In genomic region chr2:182827182-182827879, GRCh38 we compare ENCODE assay signal across 25 cellular contexts. TPM values are rescaled to one million over a fixed set of nuclear protein-coding genes. Genes with fewer than 3 reads are reported as not detected.
DNase-seq lines count a peak whose midpoint lies in the region; ATAC-seq and TF ChIP-seq lines count a peak whose summit lies in the region.
"Had no signal": no experiment of that assay in that cellular context is flagged by ENCODE, and none has a peak within 500 bp of the region (broad histone marks: within the 10 kb centered on the region; RNA-seq: fewer than 3 reads in every experiment).

No MANE protein-coding gene starts in this region.

- no peak overlapping the region for H3K56ac ChIP-seq in IMR-90 (ENCODE audit: extremely low read depth, insufficient read depth, low read length)

- BruUV-seq in IMR-90 (replicated peaks; lab: Mats Ljungman, UMichigan) = no TSS peak

- H3K36me3 ChIP-seq in IMR-90 (ENCODE audit: control insufficient read depth, insufficient read depth, low read length) = no peaks in the 10 kb centered on the region
- no peaks in the 10 kb centered on the region for H3K36me3 ChIP-seq in mesenchymal stem cell (ENCODE audit: control insufficient read depth in 1 of 2, insufficient read depth in 2 of 2, low read depth in 1 of 2, low read length in 2 of 2)
- no peaks in the 10 kb centered on the region for H3K36me3 ChIP-seq in upper lobe of right lung

- DNase-seq in IMR-90 (peak; percentile 31), brain pericyte (ENCODE audit: low read depth, low spot score) (peak; percentile 32), mesenchymal stem cell (peak; percentile 50), smooth muscle cell of the brain vasculature (ENCODE audit: low read depth, low spot score) (peak; percentile 56), upper lobe of right lung (no peak), Kasumi-1 (lab: John Stamatoyannopoulos, UW) (no peak)
- DNase-seq in activated CD4-positive, alpha-beta T cell treated with anti-CD3 and anti-CD28 coated beads, Interleukin-2, amount 50 U/mL, for 48 hours = no peak
- DNase-seq: activated CD8-positive, alpha-beta memory T cell treated with anti-CD3 and anti-CD28 coated beads, Interleukin-2, amount 50 U/mL, for 48 hours; activated CD8-positive, alpha-beta T cell treated with anti-CD3 and anti-CD28 coated beads for 36 hours; activated naive CD4-positive, alpha-beta T cell treated with Interleukin-2 at 50 U/mL for 16 hours; CD8-positive, alpha-beta memory T cell; head of caudate nucleus; kidney; left ventricle myocardium superior; NCI-H1048; NCI-H1694; NCI-H446; NCI-H774; nucleus accumbens; SHP77 treated with DMSO at 0.1 percent for 48 hours; substantia nigra had no signal

- no peak overlapping the region for H2AK5ac ChIP-seq in IMR-90 (ENCODE audit: low read depth, low read length)
- H2AK5ac ChIP-seq in mesenchymal stem cell (ENCODE audit: low read length, severe bottlenecking) = no peak overlapping the region

- no peak overlapping the region for H2BK12ac ChIP-seq in mesenchymal stem cell (ENCODE audit: low read length in 2 of 2)

- no peaks in the 10 kb centered on the region for H3K9me1 ChIP-seq in IMR-90 (ENCODE audit: insufficient read depth, low read length)

- no peak overlapping the region; the same call in 1 of the 2 replicates for H3K27ac ChIP-seq in IMR-90 (ENCODE audit: insufficient read depth, low read length)
- H3K27ac ChIP-seq in mesenchymal stem cell (ENCODE audit: low read length, poor library complexity, severe bottlenecking) = no peak overlapping the region
- no peak overlapping the region for H3K27ac ChIP-seq in upper lobe of right lung
- H3K27ac ChIP-seq: A549 had no signal

- H3K79me1 ChIP-seq in IMR-90 (ENCODE audit: low read depth in 1 of 2, low read length in 2 of 2) (no peaks in the 10 kb centered on the region), mesenchymal stem cell (replicated peaks; ENCODE audit: low read length, poor library complexity, severe bottlenecking) (no peaks in the 10 kb centered on the region)

- H3K4me2 ChIP-seq in IMR-90 (ENCODE audit: low read depth, low read length) (no peak overlapping the region), mesenchymal stem cell (ENCODE audit: low read length, poor library complexity, severe bottlenecking) (no peak overlapping the region)
- H3K4me2 ChIP-seq: A549 had no signal

- no peaks in the 10 kb centered on the region for H3K27me3 ChIP-seq in IMR-90 (ENCODE audit: control insufficient read depth, insufficient read depth, low read length)
- H3K27me3 ChIP-seq in mesenchymal stem cell (ENCODE audit: control insufficient read depth in 1 of 2, insufficient read depth in 1 of 2, low read length in 2 of 2) = no peaks in the 10 kb centered on the region
- H3K27me3 ChIP-seq in upper lobe of right lung = no peaks in the 10 kb centered on the region

- no peaks in the 10 kb centered on the region for H4K20me1 ChIP-seq in IMR-90 (ENCODE audit: insufficient read depth, low read length)

- intact Hi-C loops in IMR-90 (cut with micrococcal nuclease) = no loop called here
- intact Hi-C loops in upper lobe of right lung (cut with DNase I) = no loop called here

- TF ChIP-seq CTCF in IMR-90 (conservative IDR thresholded peaks at IDR 0.05; ENCODE audit: low read depth, low read length) (no peak), upper lobe of right lung (IDR thresholded peaks at IDR 0.05) (no peak)

- H4K5ac ChIP-seq in IMR-90 (ENCODE audit: low read depth, low read length) = no peak overlapping the region

- CTCF ChIA-PET in IMR-90 (lab: Yijun Ruan, JAX) = no interaction called here

- H3K4me3 ChIP-seq in IMR-90 (ENCODE audit: insufficient read depth, low read depth, low read length) = no peak overlapping the region
- H3K4me3 ChIP-seq in mesenchymal stem cell (ENCODE audit: insufficient read depth in 1 of 2, low read depth in 1 of 2, low read length in 2 of 2) = no peak overlapping the region
- H3K4me3 ChIP-seq in upper lobe of right lung = no peak overlapping the region
- H3K4me3 ChIP-seq: A549 had no signal

- H3K23ac ChIP-seq in IMR-90 (ENCODE audit: low read depth, low read length) (no peak overlapping the region), mesenchymal stem cell (ENCODE audit: low read length in 2 of 2) (no peak overlapping the region)

- no peak overlapping the region for H2BK20ac ChIP-seq in IMR-90 (ENCODE audit: low read depth, low read length)

- POLR2A ChIA-PET in IMR-90 (lab: Charles Lee; ENCODE audit: unreplicated experiment) = no interaction called here

- H3K9me3 ChIP-seq in IMR-90 (ENCODE audit: control insufficient read depth, insufficient read depth, low read length) = no peaks in the 10 kb centered on the region
- no peaks in the 10 kb centered on the region for H3K9me3 ChIP-seq in mesenchymal stem cell (ENCODE audit: control insufficient read depth, low read length)
- H3K9me3 ChIP-seq in upper lobe of right lung = no peaks in the 10 kb centered on the region
- H3K9me3 ChIP-seq: A549 had no signal

- no peak overlapping the region for H4K8ac ChIP-seq in IMR-90 (ENCODE audit: low read depth in 2 of 2, low read length in 2 of 2)
- H4K8ac ChIP-seq in mesenchymal stem cell (ENCODE audit: low read length) = no peak overlapping the region

- dilution Hi-C loops in IMR-90 (cut with HindIII; ENCODE audit: low sequenced_read_pairs, unreplicated experiment) = no loop called here

- no peak for TF ChIP-seq POLR2A in IMR-90 (IDR thresholded peaks at IDR 0.05; ENCODE audit: low read depth, low read length)

- H2BK5ac ChIP-seq in IMR-90 (ENCODE audit: low read depth, low read length, poor library complexity, severe bottlenecking) (no peak overlapping the region), mesenchymal stem cell (ENCODE audit: low read depth, low read length, poor library complexity, severe bottlenecking) (no peak overlapping the region)

- H2BK15ac ChIP-seq in IMR-90 (ENCODE audit: low read depth, low read length) (no peak overlapping the region), mesenchymal stem cell (ENCODE audit: low read depth, poor library complexity, severe bottlenecking) (no peak overlapping the region)

- in situ Hi-C loops in IMR-90 (cut with MboI; ENCODE audit: low sequenced_read_pairs) = no loop called here

- H2AK9ac ChIP-seq in IMR-90 (replicated peaks; ENCODE audit: low read depth, low read length, poor library complexity) = no peak overlapping the region

- ATAC-seq in IMR-90 (ENCODE audit: low read depth) (peak; percentile 80), GM18907 (IDR thresholded peaks at IDR 0.05; ENCODE audit: unreplicated experiment) (no peak), upper lobe of right lung (no peak)
- ATAC-seq: A549; activated CD8-positive, alpha-beta T cell treated with anti-CD3 and anti-CD28 coated beads for 36 hours; left ventricle myocardium superior; stimulated activated memory B cell treated with anti-CD40 and anti-IgM and Interleukin-4, amounts not matched to agents 10 μg/mL and 1 μg/mL and 100 μg/mL, for 72 hours had no signal

- no peak overlapping the region for H2AFZ ChIP-seq in IMR-90 (replicated peaks; ENCODE audit: low read length, poor library complexity)
- H2AFZ ChIP-seq in mesenchymal stem cell (ENCODE audit: low read depth, low read length) = no peak overlapping the region

- no CpG with 5 or more reads among the region's 2 CpGs for WGBS in IMR-90 (ENCODE audit: extremely low coverage in 2 of 2, insufficient read length in 1 of 2), 2 experiments
- WGBS in mesenchymal stem cell = 6% methylated on average over 2 of the region's 2 CpGs

- H3K18ac ChIP-seq in IMR-90 (ENCODE audit: low read depth, low read length) (no peak overlapping the region), mesenchymal stem cell (ENCODE audit: low read depth in 1 of 2, low read length in 2 of 2) (peak overlapping the region in 1 of 2 experiments; percentile 37)

- H3K9ac ChIP-seq in IMR-90 (ENCODE audit: low read depth, low read length) (no peak overlapping the region), mesenchymal stem cell (ENCODE audit: low read length) (no peak overlapping the region)

- H2BK120ac ChIP-seq in IMR-90 (ENCODE audit: low read depth, low read length) (no peak overlapping the region), mesenchymal stem cell (ENCODE audit: low read depth, low read length) (no peak overlapping the region)

- no peak for TF ChIP-seq RAD21 in IMR-90 (IDR thresholded peaks at IDR 0.05; ENCODE audit: low read length)

- H3K4me1 ChIP-seq in IMR-90 (ENCODE audit: control insufficient read depth, insufficient read depth, low read length) = no peaks in the 10 kb centered on the region
- no peaks in the 10 kb centered on the region for H3K4me1 ChIP-seq in mesenchymal stem cell (ENCODE audit: control insufficient read depth, insufficient read depth, low read depth, low read length)
- no peaks in the 10 kb centered on the region for H3K4me1 ChIP-seq in upper lobe of right lung
- H3K4me1 ChIP-seq: A549 had no signal

- no peak overlapping the region for H3K4ac ChIP-seq in IMR-90 (ENCODE audit: low read depth, low read length)
- H3K4ac ChIP-seq in mesenchymal stem cell (ENCODE audit: low read depth in 1 of 2, low read length in 2 of 2) = no peak overlapping the region

- H4K91ac ChIP-seq in IMR-90 (ENCODE audit: insufficient read depth, low read depth, low read length) = no peak overlapping the region
- no peak overlapping the region for H4K91ac ChIP-seq in mesenchymal stem cell (ENCODE audit: low read length)

- H3K14ac ChIP-seq in IMR-90 (replicated peaks; ENCODE audit: low read depth, low read length) (no peak overlapping the region), mesenchymal stem cell (ENCODE audit: low read length in 2 of 2) (no peak overlapping the region)

TF ChIP-seq in IMR-90, 13 proteins besides CTCF, POLR2A, EP300 and RAD21 (continues in another document):
- TF ChIP-seq FOS (IDR thresholded peaks at IDR 0.05; ENCODE audit: low read depth, low read length) = no peak
- TF ChIP-seq CEBPB (IDR thresholded peaks at IDR 0.05; ENCODE audit: low read depth, low read length) = no peak
- no peak for TF ChIP-seq MXI1 (IDR thresholded peaks at IDR 0.05; ENCODE audit: borderline replicate concordance, low read depth, low read length)
- TF ChIP-seq USF2 (IDR thresholded peaks at IDR 0.05; ENCODE audit: low read depth, low read length) = no peak

RNA-seq across cellular contexts. Expression of gene FRZB, which starts 39.1 kb away (rescaled TPM):
- 0.18 and 0.28 TPM in 2 replicates for total RNA-seq in IMR-90 (2012; rRNA removed)
- 1.1 and 1.2 TPM in 2 replicates for polyA plus RNA-seq in IMR-90 (2012; rRNA removed)
- 1.1 and 1.9 TPM in 2 replicates for polyA plus RNA-seq in IMR-90 (2012; cell fraction: cytosol; rRNA removed)
- 0.33 and 0.64 TPM in 2 replicates for polyA plus RNA-seq in IMR-90 (2012; cell fraction: nucleus; rRNA removed; ENCODE audit: low replicate concordance)
- 54.6 TPM for polyA plus RNA-seq in mesenchymal stem cell (2013, experiment 1 of 2)
- polyA plus RNA-seq in mesenchymal stem cell (2013, experiment 2 of 2) = 55.5 TPM
- 14.0 TPM for total RNA-seq in upper lobe of right lung
- total RNA-seq: activated CD8-positive, alpha-beta T cell treated with anti-CD3 and anti-CD28 coated beads for 36 hours; activated T-helper 1 cell treated with anti-CD3 and anti-CD28 coated beads, Interleukin-12 subunit alpha, Interleukin-12 subunit beta, Interleukin-2, Interleukin-4 antibody, amounts not matched to agents 30 ng/mL and 10 ng/mL and 1 ng/mL, durations not matched to agents 14 hours and 24 hours and 36 hours; CD8-positive, alpha-beta memory T cell had no signal
- polyA plus RNA-seq: CD8-positive, alpha-beta memory T cell had no signal

Comparison
In these comparisons a context has a peak if more than half of its experiments do, and no peak if none do; other contexts are left out.
1. DNase-seq: peak in IMR-90 (single experiment), brain pericyte (single experiment), mesenchymal stem cell (single experiment) and smooth muscle cell of the brain vasculature (single experiment); none in activated CD4-positive, alpha-beta T cell treated with anti-CD3 and anti-CD28 coated beads, Interleukin-2, amount 50 U/mL, for 48 hours (0 of 2), upper lobe of right lung (single experiment) and Kasumi-1 (0 of 2).
2. RNA of gene FRZB, which starts 39.1 kb away (total RNA-seq): 14.0 TPM in upper lobe of right lung (single experiment); 0.18 to 0.28 TPM in IMR-90; every median in the first group is over 10 times any median in the second.